ENCODE assay signal across 14 cellular contexts in the genomic region with DNA sequence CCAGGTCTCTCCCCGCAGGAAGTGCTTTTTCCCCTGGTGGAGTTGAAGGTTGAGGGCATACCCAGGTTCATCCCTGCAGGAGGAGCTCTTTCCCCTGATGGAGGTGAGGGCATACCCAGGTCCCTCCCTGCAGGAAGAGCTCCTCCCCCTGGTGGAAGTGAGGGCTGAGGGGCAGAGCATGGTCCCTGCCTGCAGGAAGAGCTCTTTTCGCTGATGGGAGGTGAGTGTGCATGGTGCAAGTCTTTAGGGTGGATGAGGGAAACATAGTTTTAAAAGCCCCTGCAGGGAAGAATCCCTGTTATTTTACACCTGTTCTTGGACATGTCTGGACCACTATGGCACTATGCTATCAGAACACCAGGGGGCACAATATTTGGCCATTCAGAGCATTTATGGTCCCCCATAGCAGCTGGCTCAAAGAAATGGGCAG. TPM values are rescaled to one million over a fixed set of nuclear protein-coding genes. Genes with fewer than 3 reads are reported as not detected.
DNase-seq lines count a peak whose midpoint lies in the region; ATAC-seq and TF ChIP-seq lines count a peak whose summit lies in the region.
"Had no signal": no experiment of that assay in that cellular context is flagged by ENCODE, and none has a peak within 500 bp of the region (broad histone marks: within the 10 kb centered on the region; RNA-seq: fewer than 3 reads in every experiment).

No MANE protein-coding gene starts in this region.

- H3K4me1 Mint-ChIP-seq in activated CD8-positive, alpha-beta T cell treated with anti-CD3 and anti-CD28 coated beads, Interleukin-2, amount 10 ng/mL, durations not matched to agents 7 days and 5 days (ENCODE audit: low read depth): no peaks in the 10 kb centered on the region
- H3K4me1 Mint-ChIP-seq in activated CD8-positive, alpha-beta T cell treated with anti-CD3 and anti-CD28 coated beads for 36 hours (ENCODE audit: low read depth): no peaks in the 10 kb centered on the region
- peaks cover 14% of the 10 kb centered on the region for H3K4me1 Mint-ChIP-seq in type B pancreatic cell (ENCODE audit: unreplicated experiment)
- H3K4me1 Mint-ChIP-seq: stimulated activated effector memory CD8-positive, alpha-beta T cell treated with anti-CD3 and anti-CD28 coated beads, Interleukin-12 subunit alpha, Interleukin-12 subunit beta, amount 100 ng/mL, for 72 hours had no signal

- no peak overlapping the region for H3K27ac Mint-ChIP-seq in activated CD8-positive, alpha-beta T cell treated with anti-CD3 and anti-CD28 coated beads, Interleukin-2, amount 10 ng/mL, durations not matched to agents 7 days and 5 days
- no peak overlapping the region for H3K27ac Mint-ChIP-seq in activated CD8-positive, alpha-beta T cell treated with anti-CD3 and anti-CD28 coated beads for 36 hours
- no peak overlapping the region for H3K27ac Mint-ChIP-seq in type B pancreatic cell
- H3K27ac Mint-ChIP-seq: stimulated activated effector memory CD8-positive, alpha-beta T cell treated with anti-CD3 and anti-CD28 coated beads, Interleukin-12 subunit alpha, Interleukin-12 subunit beta, amount 100 ng/mL, for 72 hours had no signal

- peak; percentile 17 for DNase-seq in activated CD8-positive, alpha-beta T cell treated with anti-CD3 and anti-CD28 coated beads, Interleukin-2, amount 10 ng/mL, durations not matched to agents 7 days and 5 days
- DNase-seq in activated CD8-positive, alpha-beta T cell treated with anti-CD3 and anti-CD28 coated beads for 36 hours: no peak
- peak; percentile 30 for DNase-seq in NAMALWA (ENCODE audit: low spot score)
- peak; percentile 0 for DNase-seq in dermis blood vessel endothelial cell
- DNase-seq in type B pancreatic cell (ENCODE audit: extremely low spot score, unreplicated experiment): no peak
- DNase-seq in erythroblast (lab: John Stamatoyannopoulos, UW): no peak
- DNase-seq: activated CD4-positive, alpha-beta T cell treated with anti-CD3 and anti-CD28 coated beads for 4 hours; activated effector memory CD4-positive, alpha-beta T cell treated with anti-CD3 and anti-CD28 coated beads, Interleukin-2, amount 50 U/mL, for 16 hours; left ventricle myocardium superior; occipital lobe; SHP77 had no signal

- no peaks in the 10 kb centered on the region for H3K36me3 Mint-ChIP-seq in activated CD8-positive, alpha-beta T cell treated with anti-CD3 and anti-CD28 coated beads, Interleukin-2, amount 10 ng/mL, durations not matched to agents 7 days and 5 days (ENCODE audit: low read depth)
- no peaks in the 10 kb centered on the region for H3K36me3 Mint-ChIP-seq in activated CD8-positive, alpha-beta T cell treated with anti-CD3 and anti-CD28 coated beads for 36 hours (ENCODE audit: low read depth)
- H3K36me3 Mint-ChIP-seq in type B pancreatic cell: peaks cover 4% of the 10 kb centered on the region
- H3K36me3 Mint-ChIP-seq: stimulated activated effector memory CD8-positive, alpha-beta T cell treated with anti-CD3 and anti-CD28 coated beads, Interleukin-12 subunit alpha, Interleukin-12 subunit beta, amount 100 ng/mL, for 72 hours had no signal

- no peak for ATAC-seq in activated CD8-positive, alpha-beta T cell treated with anti-CD3 and anti-CD28 coated beads, Interleukin-2, amount 10 ng/mL, durations not matched to agents 7 days and 5 days
- no peak for ATAC-seq in activated CD8-positive, alpha-beta T cell treated with anti-CD3 and anti-CD28 coated beads for 36 hours
- ATAC-seq in HG03196 (IDR thresholded peaks at IDR 0.05; ENCODE audit: unreplicated experiment) (no peak), GM18511 (IDR thresholded peaks at IDR 0.05; ENCODE audit: unreplicated experiment) (no peak)
- ATAC-seq: left ventricle myocardium superior; stimulated activated effector memory CD8-positive, alpha-beta T cell treated with anti-CD3 and anti-CD28 coated beads, Interleukin-12 subunit alpha, Interleukin-12 subunit beta, amount 100 ng/mL, for 72 hours had no signal

- intact Hi-C loops in activated CD8-positive, alpha-beta T cell treated with anti-CD3 and anti-CD28 coated beads for 36 hours (cut with micrococcal nuclease): no loop called here

- H3K4me3 Mint-ChIP-seq in activated CD8-positive, alpha-beta T cell treated with anti-CD3 and anti-CD28 coated beads, Interleukin-2, amount 10 ng/mL, durations not matched to agents 7 days and 5 days: no peak overlapping the region
- no peak overlapping the region for H3K4me3 Mint-ChIP-seq in activated CD8-positive, alpha-beta T cell treated with anti-CD3 and anti-CD28 coated beads for 36 hours
- H3K4me3 Mint-ChIP-seq in type B pancreatic cell: no peak overlapping the region
- H3K4me3 Mint-ChIP-seq: stimulated activated effector memory CD8-positive, alpha-beta T cell treated with anti-CD3 and anti-CD28 coated beads, Interleukin-12 subunit alpha, Interleukin-12 subunit beta, amount 100 ng/mL, for 72 hours had no signal

- POLR2A ChIA-PET in activated CD8-positive, alpha-beta T cell treated with anti-CD3 and anti-CD28 coated beads, Interleukin-2, amount 10 ng/mL, durations not matched to agents 7 days and 5 days (lab: Charles Lee): no interaction called here
- POLR2A ChIA-PET in activated CD8-positive, alpha-beta T cell treated with anti-CD3 and anti-CD28 coated beads for 36 hours (lab: Charles Lee): no interaction called here

- no peak for TF ChIP-seq POLR2A in erythroblast (IDR thresholded peaks at IDR 0.05; ENCODE audit: low read length)

- no peaks in the 10 kb centered on the region for H3K27me3 Mint-ChIP-seq in activated CD8-positive, alpha-beta T cell treated with anti-CD3 and anti-CD28 coated beads, Interleukin-2, amount 10 ng/mL, durations not matched to agents 7 days and 5 days (ENCODE audit: low read depth)
- H3K27me3 Mint-ChIP-seq in activated CD8-positive, alpha-beta T cell treated with anti-CD3 and anti-CD28 coated beads for 36 hours: no peaks in the 10 kb centered on the region
- H3K27me3 Mint-ChIP-seq in type B pancreatic cell: no peaks in the 10 kb centered on the region

- no peaks in the 10 kb centered on the region for H3K9me3 Mint-ChIP-seq in activated CD8-positive, alpha-beta T cell treated with anti-CD3 and anti-CD28 coated beads, Interleukin-2, amount 10 ng/mL, durations not matched to agents 7 days and 5 days (ENCODE audit: insufficient read depth)
- no peaks in the 10 kb centered on the region for H3K9me3 Mint-ChIP-seq in activated CD8-positive, alpha-beta T cell treated with anti-CD3 and anti-CD28 coated beads for 36 hours
- peaks cover 6% of the 10 kb centered on the region for H3K9me3 Mint-ChIP-seq in type B pancreatic cell
- H3K9me3 Mint-ChIP-seq: stimulated activated effector memory CD8-positive, alpha-beta T cell treated with anti-CD3 and anti-CD28 coated beads, Interleukin-12 subunit alpha, Interleukin-12 subunit beta, amount 100 ng/mL, for 72 hours had no signal

- TF ChIP-seq CTCF in activated CD8-positive, alpha-beta T cell treated with anti-CD3 and anti-CD28 coated beads for 36 hours (IDR thresholded peaks at IDR 0.05): no peak
- TF ChIP-seq CTCF in type B pancreatic cell (conservative IDR thresholded peaks at IDR 0.05): peak; percentile 56

- CTCF ChIA-PET in activated CD8-positive, alpha-beta T cell treated with anti-CD3 and anti-CD28 coated beads, Interleukin-2, amount 10 ng/mL, durations not matched to agents 7 days and 5 days (lab: Charles Lee): no interaction called here
- CTCF ChIA-PET in activated CD8-positive, alpha-beta T cell treated with anti-CD3 and anti-CD28 coated beads for 36 hours (lab: Charles Lee): interaction anchor here (0.9 to 1.0 kb wide), 2 partner anchors 9 to 56 kb away, joined by 3 read pairs; no protein-coding TSS in a partner anchor

RNA-seq across cellular contexts. Expression of gene PUDP, which starts 43.7 kb away (rescaled TPM):
- total RNA-seq in activated CD8-positive, alpha-beta T cell treated with anti-CD3 and anti-CD28 coated beads, Interleukin-2, amount 10 ng/mL, durations not matched to agents 7 days and 5 days: 10 to 100 TPM; 16.1 to 16.6 TPM
- 10 to 100 TPM; 16.6 to 18.4 TPM for total RNA-seq in activated CD8-positive, alpha-beta T cell treated with anti-CD3 and anti-CD28 coated beads for 36 hours
- total RNA-seq in dermis blood vessel endothelial cell (11.4 and 17.2 TPM in 2 replicates), type B pancreatic cell (ENCODE audit: low replicate concordance) (63.6 and 75.9 TPM in 2 replicates)

RNA-seq across cellular contexts. Expression of gene STS, which starts 44.2 kb away (rescaled TPM):
- total RNA-seq in activated CD8-positive, alpha-beta T cell treated with anti-CD3 and anti-CD28 coated beads, Interleukin-2, amount 10 ng/mL, durations not matched to agents 7 days and 5 days: 1 to 10 TPM; 2.1 to 2.3 TPM
- total RNA-seq in activated CD8-positive, alpha-beta T cell treated with anti-CD3 and anti-CD28 coated beads for 36 hours: under 1 TPM; 0.50 to 0.72 TPM
- total RNA-seq in dermis blood vessel endothelial cell (3.1 and 6.1 TPM in 2 replicates), type B pancreatic cell (ENCODE audit: low replicate concordance) (18.3 and 42.1 TPM in 2 replicates)

Comparison
In these comparisons a context has a peak if more than half of its experiments do, and no peak if none do; other contexts are left out.
1. DNase-seq: peak in activated CD8-positive, alpha-beta T cell treated with anti-CD3 and anti-CD28 coated beads, Interleukin-2, amount 10 ng/mL, durations not matched to agents 7 days and 5 days (single experiment), NAMALWA (single experiment) and dermis blood vessel endothelial cell (single experiment); none in activated CD8-positive, alpha-beta T cell treated with anti-CD3 and anti-CD28 coated beads for 36 hours (single experiment), type B pancreatic cell (single experiment) and erythroblast (0 of 2).